Comparison of ENCODE assay signal across 26 cellular contexts in genomic region chrX:77795124-77795523, GRCh38. TPM values are rescaled to one million over a fixed set of nuclear protein-coding genes. Genes with fewer than 3 reads are reported as not detected.
A peak's percentile ranks its signal among the peaks of the same experiment; 100 is the strongest.
DNase-seq lines count a peak whose midpoint lies in the region; ATAC-seq, FAIRE-seq and TF ChIP-seq lines count a peak whose summit lies in the region.
"Had no signal": no experiment of that assay in that cellular context is flagged by ENCODE, and none has a peak within 500 bp of the region (broad histone marks: within the 10 kb centered on the region; RNA-seq: fewer than 3 reads in every experiment).

No MANE protein-coding gene starts in this region.

- no peak for TF ChIP-seq EP300 in A549 (IDR thresholded peaks at IDR 0.05)

- H3K79me1 ChIP-seq in IMR-90 (ENCODE audit: low read depth in 1 of 2, low read length in 2 of 2) = no peaks in the 10 kb centered on the region

- H3K56ac ChIP-seq in IMR-90 (ENCODE audit: extremely low read depth, insufficient read depth, low read length) = no peak overlapping the region

- no TSS peak for BruUV-seq in IMR-90 (replicated peaks; lab: Mats Ljungman, UMichigan)

- H4K91ac ChIP-seq in IMR-90 (ENCODE audit: insufficient read depth, low read depth, low read length) = no peak overlapping the region

- H2BK5ac ChIP-seq in IMR-90 (ENCODE audit: low read depth, low read length, poor library complexity, severe bottlenecking) = no peak overlapping the region

- H3K9me3 ChIP-seq in A549 (no peaks in the 10 kb centered on the region), IMR-90 (ENCODE audit: control insufficient read depth, insufficient read depth, low read length) (no peaks in the 10 kb centered on the region), osteoblast (ENCODE audit: low read depth, low read length) (no peaks in the 10 kb centered on the region)

- POLR2A ChIA-PET in A549 (lab: Yijun Ruan, JAX) = no interaction called here
- POLR2A ChIA-PET in IMR-90 (lab: Charles Lee; ENCODE audit: unreplicated experiment) = no interaction called here

- intact Hi-C loops in IMR-90 (cut with micrococcal nuclease) = no loop called here

- no peak for DNase-seq in A549 (ENCODE audit: low read depth in 1 of 2, low spot score in 1 of 2)
- no peak for DNase-seq in IMR-90
- peak; percentile 12 for DNase-seq in amniotic epithelial cell (ENCODE audit: low read depth)
- no peak for DNase-seq in NCI-H748 treated with DMSO at 0.1 percent for 48 hours (lab: John Stamatoyannopoulos, UW)
- no peak for DNase-seq in osteoblast (ENCODE audit: insufficient read length, low spot score, missing footprints)
- DNase-seq in activated T-cell treated with anti-CD3 and anti-CD28 coated beads, Interleukin-2, amount 50 U/mL, for 48 hours = no peak
- DNase-seq in C1 segment of cervical spinal cord (lab: John Stamatoyannopoulos, UW) = no peak
- DNase-seq: 8988T; AML-193; CD4-positive, alpha-beta memory T cell; CD4-positive, CD25-positive, alpha-beta regulatory T cell; CD8-positive, alpha-beta memory T cell; COR-L47; DMS 273 treated with DMSO at 0.1 percent for 48 hours; DMS153; DMS53; DMS79; DND-41; EL; GDM1 had no signal

- H2BK15ac ChIP-seq in IMR-90 (ENCODE audit: low read depth, low read length) = no peak overlapping the region

- H3K4me3 ChIP-seq in A549 (no peak overlapping the region), IMR-90 (ENCODE audit: insufficient read depth, low read depth, low read length) (no peak overlapping the region), osteoblast (ENCODE audit: insufficient read depth, low read length) (no peak overlapping the region)
- H3K4me3 ChIP-seq: BLaER1 treated with 17β-estradiol and CSF1 and Interleukin-3, amounts not matched to agents 10 nM and 100 nM; GM12878 had no signal

- no peak overlapping the region for H4K5ac ChIP-seq in IMR-90 (ENCODE audit: low read depth, low read length)

- no peaks in the 10 kb centered on the region for H3K79me2 ChIP-seq in osteoblast (ENCODE audit: insufficient read depth, low read length)

- H3K23ac ChIP-seq in IMR-90 (ENCODE audit: low read depth, low read length) = no peak overlapping the region

- H3K4me1 ChIP-seq in A549 (no peaks in the 10 kb centered on the region), IMR-90 (ENCODE audit: control insufficient read depth, insufficient read depth, low read length) (no peaks in the 10 kb centered on the region), osteoblast (ENCODE audit: insufficient read depth, low read length) (no peaks in the 10 kb centered on the region)
- H3K4me1 ChIP-seq: BLaER1 treated with 17β-estradiol and CSF1 and Interleukin-3, amounts not matched to agents 10 nM and 100 nM had no signal

- H3K14ac ChIP-seq in IMR-90 (replicated peaks; ENCODE audit: low read depth, low read length) = no peak overlapping the region

- no peak overlapping the region for H2BK20ac ChIP-seq in IMR-90 (ENCODE audit: low read depth, low read length)

- no peaks in the 10 kb centered on the region for H3K9me1 ChIP-seq in IMR-90 (ENCODE audit: insufficient read depth, low read length)

- in situ Hi-C loops in IMR-90 (cut with MboI; ENCODE audit: low sequenced_read_pairs) = no loop called here

- CTCF ChIA-PET in A549 (lab: Yijun Ruan, JAX) = no interaction called here
- CTCF ChIA-PET in IMR-90 (lab: Yijun Ruan, JAX) = no interaction called here

- ATAC-seq in A549 = no peak
- ATAC-seq in IMR-90 (ENCODE audit: low read depth) = no peak
- ATAC-seq: GM12878 had no signal

- H2AK9ac ChIP-seq in IMR-90 (replicated peaks; ENCODE audit: low read depth, low read length, poor library complexity) = no peak overlapping the region

- H2BK120ac ChIP-seq in IMR-90 (ENCODE audit: low read depth, low read length) = no peak overlapping the region

- no peak overlapping the region for H2AK5ac ChIP-seq in IMR-90 (ENCODE audit: low read depth, low read length)

- no peak overlapping the region for H3K18ac ChIP-seq in IMR-90 (ENCODE audit: low read depth, low read length)

- no peak overlapping the region for H3K27ac ChIP-seq in A549
- H3K27ac ChIP-seq in IMR-90 (ENCODE audit: insufficient read depth, low read length) = no peak overlapping the region
- H3K27ac ChIP-seq in osteoblast (ENCODE audit: low read depth, low read length) = no peak overlapping the region
- H3K27ac ChIP-seq: BLaER1 treated with 17β-estradiol and CSF1 and Interleukin-3, amounts not matched to agents 10 nM and 100 nM had no signal

- H3K27me3 ChIP-seq in IMR-90 (ENCODE audit: control insufficient read depth, insufficient read depth, low read length) (no peaks in the 10 kb centered on the region), osteoblast (ENCODE audit: insufficient read depth, low read length) (no peaks in the 10 kb centered on the region)

- H3K9ac ChIP-seq in IMR-90 (ENCODE audit: low read depth, low read length) = no peak overlapping the region
- H3K9ac ChIP-seq: BLaER1 treated with 17β-estradiol and CSF1 and Interleukin-3, amounts not matched to agents 10 nM and 100 nM had no signal

- H4K8ac ChIP-seq in IMR-90 (ENCODE audit: low read depth in 2 of 2, low read length in 2 of 2) = no peak overlapping the region

- TF ChIP-seq RAD21 in A549 (conservative IDR thresholded peaks at IDR 0.05 in 1 of 2, IDR thresholded peaks at IDR 0.05 in 1 of 2) = no peak
- no peak for TF ChIP-seq RAD21 in IMR-90 (IDR thresholded peaks at IDR 0.05; ENCODE audit: low read length)

- WGBS in A549 (ENCODE audit: missing lambda C conversion rate) = 97% methylated on average over 1 of the region's 1 CpG
- WGBS in IMR-90 (ENCODE audit: extremely low coverage in 2 of 2, insufficient read length in 1 of 2), 2 experiments = no CpG with 5 or more reads among the region's 1 CpG

- no peaks in the 10 kb centered on the region for H4K20me1 ChIP-seq in IMR-90 (ENCODE audit: insufficient read depth, low read length)
- H4K20me1 ChIP-seq in osteoblast (ENCODE audit: insufficient read depth, low read length) = no peaks in the 10 kb centered on the region
- H4K20me1 ChIP-seq: BLaER1 treated with 17β-estradiol and CSF1 and Interleukin-3, amounts not matched to agents 10 nM and 100 nM had no signal

- TF ChIP-seq CTCF in A549 (IDR thresholded peaks at IDR 0.05) (no peak), IMR-90 (conservative IDR thresholded peaks at IDR 0.05; ENCODE audit: low read depth, low read length) (no peak), osteoblast (IDR thresholded peaks at IDR 0.05; ENCODE audit: extremely low read depth, low read depth, low read length) (no peak)

- TF ChIP-seq POLR2A in A549 (IDR thresholded peaks at IDR 0.05; ENCODE audit: low read length) (no peak), IMR-90 (IDR thresholded peaks at IDR 0.05; ENCODE audit: low read depth, low read length) (no peak)

- FAIRE-seq in A549 (lab: Jason Lieb, UNC) (no peak), colon (lab: Jason Lieb, UNC) (peak; percentile 55)
- FAIRE-seq: A204.1, GM12878, GM12892, GM18507 had no signal

- H3K4me2 ChIP-seq in A549 (no peak overlapping the region), IMR-90 (ENCODE audit: low read depth, low read length) (no peak overlapping the region), osteoblast (ENCODE audit: insufficient read depth, low read length) (no peak overlapping the region)
- H3K4me2 ChIP-seq: BLaER1 treated with 17β-estradiol and CSF1 and Interleukin-3, amounts not matched to agents 10 nM and 100 nM had no signal

- no peak overlapping the region for H3K4ac ChIP-seq in IMR-90 (ENCODE audit: low read depth, low read length)

- H3K36me3 ChIP-seq in IMR-90 (ENCODE audit: control insufficient read depth, insufficient read depth, low read length) (no peaks in the 10 kb centered on the region), osteoblast (ENCODE audit: insufficient read depth, low read length) (no peaks in the 10 kb centered on the region)
- H3K36me3 ChIP-seq: BLaER1 treated with 17β-estradiol and CSF1 and Interleukin-3, amounts not matched to agents 10 nM and 100 nM had no signal

- H2AFZ ChIP-seq in IMR-90 (replicated peaks; ENCODE audit: low read length, poor library complexity) = no peak overlapping the region
- no peak overlapping the region for H2AFZ ChIP-seq in osteoblast (ENCODE audit: low read length)

- dilution Hi-C loops in IMR-90 (cut with HindIII; ENCODE audit: low sequenced_read_pairs, unreplicated experiment) = no loop called here

TF ChIP-seq in A549, 52 proteins besides CTCF, POLR2A, EP300 and RAD21 (continues in another document):
- peak; percentile 26 to 52; a peak in 3 of 4 replicates for TF ChIP-seq CEBPB (IDR thresholded peaks at IDR 0.05)

TF ChIP-seq in IMR-90, 13 proteins besides CTCF, POLR2A, EP300 and RAD21:
- TF ChIP-seq RCOR1 (IDR thresholded peaks at IDR 0.05; ENCODE audit: insufficient replicate concordance, low read length) (no peak), CEBPB (IDR thresholded peaks at IDR 0.05; ENCODE audit: low read depth, low read length) (peak; percentile 86)

RNA-seq across cellular contexts. Expression of gene ATRX, which starts 9.1 kb away (rescaled TPM):
- polyA plus RNA-seq in A549 (2011; rRNA removed) (81.8 and 97.1 TPM in 2 replicates), A549 (2017; fragmentation: RNase III; extraction: RNeasy Plus Mini Kit Qiagen cat#74134 plus additional on column Dnase treatment) (34.1 to 35.2 TPM (median 34.7 TPM) in 3 replicates), IMR-90 (2012; rRNA removed) (20.3 and 20.7 TPM in 2 replicates)
- polyA plus RNA-seq in A549 (2012; cell fraction: cytosol; rRNA removed) = 13.1 and 14.1 TPM in 2 replicates
- polyA plus RNA-seq in A549 (2012; cell fraction: nucleus; rRNA removed) = 17.8 and 24.8 TPM in 2 replicates
- 57.5 and 85.2 TPM in 2 replicates for polyA minus RNA-seq in A549 (2011; rRNA and poly(A)+ RNA removed)
- total RNA-seq in IMR-90 (2012; rRNA removed) (73.8 and 96.1 TPM in 2 replicates), osteoblast (79.0 and 80.3 TPM in 2 replicates)
- polyA plus RNA-seq in IMR-90 (2012; cell fraction: cytosol; rRNA removed) = 3.5 and 4.6 TPM in 2 replicates
- polyA plus RNA-seq in IMR-90 (2012; cell fraction: nucleus; rRNA removed; ENCODE audit: low replicate concordance) = 9.4 and 68.7 TPM in 2 replicates
